In genomic region chr3:19945405-19946290, GRCh38 we compare ENCODE assay signal across 1 cellular context.
TF ChIP-seq lines count a peak whose summit lies in the region.

No MANE protein-coding gene starts in this region.

TF ChIP-seq in GM23338, 12 proteins besides CTCF, POLR2A, EP300 and RAD21 (continued from another document):
- TF ChIP-seq, protein P1, sequence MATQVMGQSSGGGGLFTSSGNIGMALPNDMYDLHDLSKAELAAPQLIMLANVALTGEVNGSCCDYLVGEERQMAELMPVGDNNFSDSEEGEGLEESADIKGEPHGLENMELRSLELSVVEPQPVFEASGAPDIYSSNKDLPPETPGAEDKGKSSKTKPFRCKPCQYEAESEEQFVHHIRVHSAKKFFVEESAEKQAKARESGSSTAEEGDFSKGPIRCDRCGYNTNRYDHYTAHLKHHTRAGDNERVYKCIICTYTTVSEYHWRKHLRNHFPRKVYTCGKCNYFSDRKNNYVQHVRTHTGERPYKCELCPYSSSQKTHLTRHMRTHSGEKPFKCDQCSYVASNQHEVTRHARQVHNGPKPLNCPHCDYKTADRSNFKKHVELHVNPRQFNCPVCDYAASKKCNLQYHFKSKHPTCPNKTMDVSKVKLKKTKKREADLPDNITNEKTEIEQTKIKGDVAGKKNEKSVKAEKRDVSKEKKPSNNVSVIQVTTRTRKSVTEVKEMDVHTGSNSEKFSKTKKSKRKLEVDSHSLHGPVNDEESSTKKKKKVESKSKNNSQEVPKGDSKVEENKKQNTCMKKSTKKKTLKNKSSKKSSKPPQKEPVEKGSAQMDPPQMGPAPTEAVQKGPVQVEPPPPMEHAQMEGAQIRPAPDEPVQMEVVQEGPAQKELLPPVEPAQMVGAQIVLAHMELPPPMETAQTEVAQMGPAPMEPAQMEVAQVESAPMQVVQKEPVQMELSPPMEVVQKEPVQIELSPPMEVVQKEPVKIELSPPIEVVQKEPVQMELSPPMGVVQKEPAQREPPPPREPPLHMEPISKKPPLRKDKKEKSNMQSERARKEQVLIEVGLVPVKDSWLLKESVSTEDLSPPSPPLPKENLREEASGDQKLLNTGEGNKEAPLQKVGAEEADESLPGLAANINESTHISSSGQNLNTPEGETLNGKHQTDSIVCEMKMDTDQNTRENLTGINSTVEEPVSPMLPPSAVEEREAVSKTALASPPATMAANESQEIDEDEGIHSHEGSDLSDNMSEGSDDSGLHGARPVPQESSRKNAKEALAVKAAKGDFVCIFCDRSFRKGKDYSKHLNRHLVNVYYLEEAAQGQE (IDR thresholded peaks at IDR 0.05; ENCODE audit: unreplicated experiment), result no peak
